In the genomic region with DNA sequence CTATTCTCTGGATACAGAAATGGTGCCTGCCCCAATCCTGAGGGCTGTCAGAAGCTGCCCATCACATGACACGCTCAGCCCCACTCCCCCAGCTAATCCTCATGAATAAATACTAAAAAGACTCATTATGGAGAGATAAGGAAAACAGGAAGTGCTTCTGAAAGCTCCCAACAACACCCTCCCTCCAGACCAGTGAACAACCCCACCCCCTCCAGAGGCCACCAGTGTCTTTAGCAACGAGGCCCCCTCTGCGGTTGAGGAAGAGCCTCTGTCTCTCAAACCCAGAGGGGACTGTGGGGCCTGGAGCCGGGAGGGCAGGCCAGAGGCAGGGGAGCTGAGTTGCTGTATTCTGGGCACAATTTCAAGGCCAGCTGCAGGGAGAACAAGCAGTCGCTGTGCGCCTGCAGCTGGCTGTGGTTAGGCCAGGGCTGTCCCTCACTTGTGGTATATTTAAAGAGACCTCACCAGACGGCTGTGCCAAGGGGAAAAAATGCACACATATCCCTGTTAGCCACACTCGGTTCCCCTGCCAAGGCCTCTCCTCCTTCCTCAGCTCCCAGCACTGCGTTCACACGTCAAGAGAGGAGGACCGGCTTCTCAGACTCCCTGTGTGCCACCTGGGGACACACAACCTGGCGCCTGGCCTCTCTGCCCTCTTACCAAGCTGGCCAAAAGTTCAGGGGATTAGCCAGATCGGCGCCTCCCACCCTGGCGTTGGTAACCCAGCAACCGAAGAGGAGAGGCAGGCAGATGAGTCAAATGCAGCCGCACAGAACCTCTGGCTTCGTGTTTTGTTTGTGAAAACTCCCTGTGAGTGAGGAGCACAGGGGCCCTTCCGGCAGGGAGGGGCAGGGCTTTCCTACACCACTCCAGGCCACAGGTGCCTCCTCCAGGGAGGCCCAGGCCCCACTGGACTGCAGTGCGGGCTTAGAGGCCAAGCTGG, we compare ENCODE assay signal across 8 cellular contexts.
DNase-seq lines count a peak whose midpoint lies in the region; ATAC-seq lines count a peak whose summit lies in the region.

No MANE protein-coding gene starts in this region.

- peak; percentile 82 for ATAC-seq in esophagus mucosa

- DNase-seq in DMS153 treated with DMSO at 0.1 percent for 48 hours (lab: John Stamatoyannopoulos, UW; ENCODE audit: unreplicated experiment): peak; percentile 49
- DNase-seq in HS-27A (ENCODE audit: low read depth): peak; percentile 9
- DNase-seq in SIG-M5 (lab: John Stamatoyannopoulos, UW): peak; percentile 56
- DNase-seq in myocyte (ENCODE audit: low read depth): peak; percentile 94
- DNase-seq in effector CD8-positive, alpha-beta T cell (lab: John Stamatoyannopoulos, UW): no peak
- no peak for DNase-seq in NCI-H2171 (lab: John Stamatoyannopoulos, UW)
- DNase-seq in CD1c-positive myeloid dendritic cell (ENCODE audit: extremely low spot score): no peak

Comparison
In these comparisons a context has a peak if more than half of its experiments do, and no peak if none do; other contexts are left out.
1. DNase-seq: peak in DMS153 treated with DMSO at 0.1 percent for 48 hours (single experiment), HS-27A (single experiment), SIG-M5 (single experiment) and myocyte (single experiment); none in effector CD8-positive, alpha-beta T cell (single experiment), NCI-H2171 (single experiment) and CD1c-positive myeloid dendritic cell (single experiment).